8 cellular contexts compared by ENCODE assay signal in the genomic region with DNA sequence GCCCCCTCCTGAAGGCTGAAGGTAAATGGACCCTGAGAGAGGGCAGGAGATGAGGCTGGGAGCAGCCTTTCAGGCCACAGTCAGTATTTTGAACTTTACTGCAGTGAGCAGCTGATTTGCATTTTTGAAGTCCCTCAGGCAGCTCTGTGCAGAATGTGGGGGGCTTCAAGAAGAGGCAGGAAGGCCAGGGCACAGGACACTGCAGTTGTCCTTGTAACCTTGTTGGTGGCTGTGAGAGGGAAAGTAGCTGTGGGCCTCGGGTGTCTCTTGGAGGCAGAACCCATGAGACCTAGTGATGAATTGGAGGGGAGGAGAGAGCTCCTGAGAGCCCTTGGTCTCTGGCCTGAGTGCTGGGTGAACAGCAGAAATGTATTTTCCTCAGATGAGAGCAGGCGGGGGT.
"Had no signal": no experiment of that assay in that cellular context is flagged by ENCODE, and none has a peak within 500 bp of the region (broad histone marks: within the 10 kb centered on the region; RNA-seq: fewer than 3 reads in every experiment).

No MANE protein-coding gene starts in this region.

- H3K4me3 Mint-ChIP-seq: H9 had no signal

- ATAC-seq: HepG2, K562 had no signal

- H3K4me3 ChIP-seq: GM23248, K562 had no signal

- H3K9ac ChIP-seq: GM23248 had no signal

- H2AFZ ChIP-seq: GM23248 had no signal

- H3K9me3 Mint-ChIP-seq: H9 had no signal

- DNase-seq: GM23248, GOT3, H9, HCEC 1CT, KG1 had no signal

- H3K27ac ChIP-seq: GM23248, HL-60 had no signal
